In the genomic region with DNA sequence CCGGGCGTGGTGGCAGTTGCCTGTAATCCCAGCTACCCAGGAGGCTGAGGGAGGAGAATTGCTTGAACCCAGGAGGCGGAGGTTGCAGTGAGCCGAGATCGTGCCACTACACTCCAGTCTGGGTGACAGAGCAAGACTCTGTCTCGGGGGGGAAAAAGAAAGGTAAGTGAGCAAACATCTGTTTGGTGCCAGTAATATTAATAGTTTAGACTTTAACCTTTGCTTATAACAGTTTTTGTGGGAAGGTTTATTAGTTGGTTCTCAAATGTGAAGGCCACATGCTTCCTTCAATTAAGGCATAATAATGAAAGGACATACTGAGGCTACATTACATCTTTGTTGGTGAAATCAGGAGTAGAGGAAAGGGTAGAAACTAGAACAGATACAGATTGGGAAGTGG, we compare ENCODE assay signal across 7 cellular contexts. TPM values are rescaled to one million over a fixed set of nuclear protein-coding genes. Genes with fewer than 3 reads are reported as not detected.
DNase-seq lines count a peak whose midpoint lies in the region; ATAC-seq, FAIRE-seq and TF ChIP-seq lines count a peak whose summit lies in the region.
"Not testable (repeated sequence)": the region's sequence is repeated elsewhere in the genome, so short reads cannot be mapped to it uniquely, and the experiment has no call there.

No MANE protein-coding gene starts in this region.

- not testable (repeated sequence) for H3K27ac ChIP-seq in CD8-positive, alpha-beta T cell (ENCODE audit: low read depth, low read length); naive thymus-derived CD4-positive, alpha-beta T cell (ENCODE audit: low read depth, low read length)
- peak overlapping the region; percentile 23 for H3K27ac ChIP-seq in brain microvascular endothelial cell
- H3K27ac ChIP-seq in endothelial cell of umbilical vein (ENCODE audit: insufficient read depth, low read depth, low read length) = peak overlapping the region; percentile 11
- H3K27ac ChIP-seq in small intestine (ENCODE audit: low read depth in 1 of 2, low read length in 1 of 2) = peak overlapping the region; percentile 20 to 44

- H3K9me1 ChIP-seq in endothelial cell of umbilical vein (replicated peaks; ENCODE audit: control insufficient read depth, extremely low read depth, insufficient read depth, low read length) = not testable (repeated sequence)

- 24 to 65% (median 47%) methylated on average over 6 of the region's 6 CpGs for WGBS in small intestine, 3 donors

- H3K27ac Mint-ChIP-seq in CD8-positive, alpha-beta T cell = peak overlapping the region; percentile 55
- peak overlapping the region; percentile 9 to 54 for H3K27ac Mint-ChIP-seq in T-cell
- peak overlapping the region; percentile 76 for H3K27ac Mint-ChIP-seq in activated T-helper 17 cell treated with anti-CD3 and anti-CD28 coated beads, Interleukin-2, amount 50 U/mL, for 72 hours
- peak overlapping the region in 8 of 9 donors; percentile 5 to 81 (median 54) for H3K27ac Mint-ChIP-seq in naive thymus-derived CD4-positive, alpha-beta T cell

- H3K4me2 ChIP-seq in endothelial cell of umbilical vein (ENCODE audit: insufficient read depth, low read length) = peak overlapping the region; percentile 6

- peaks cover 82% of the 10 kb centered on the region for H3K4me1 Mint-ChIP-seq in CD8-positive, alpha-beta T cell (ENCODE audit: low read depth)
- H3K4me1 Mint-ChIP-seq in T-cell = peaks cover 79 to 86% (median 83%) of the 10 kb centered on the region in 3 donors
- peaks cover 42% of the 10 kb centered on the region for H3K4me1 Mint-ChIP-seq in activated T-helper 17 cell treated with anti-CD3 and anti-CD28 coated beads, Interleukin-2, amount 50 U/mL, for 72 hours
- peaks cover 46 to 92% (median 84%) of the 10 kb centered on the region in 7 donors for H3K4me1 Mint-ChIP-seq in naive thymus-derived CD4-positive, alpha-beta T cell

- H3K27me3 Mint-ChIP-seq in CD8-positive, alpha-beta T cell (ENCODE audit: low read depth); T-cell; activated T-helper 17 cell treated with anti-CD3 and anti-CD28 coated beads, Interleukin-2, amount 50 U/mL, for 72 hours; naive thymus-derived CD4-positive, alpha-beta T cell: not testable (repeated sequence)

- FAIRE-seq in endothelial cell of umbilical vein (lab: Jason Lieb, UNC); small intestine (lab: Jason Lieb, UNC): not testable (repeated sequence)

- dilution Hi-C loops in endothelial cell of umbilical vein (cut with MboI; ENCODE audit: extremely low pct_ligation_motif_present, low sequenced_read_pairs) = not testable (repeated sequence)

- in situ Hi-C loops in brain microvascular endothelial cell (cut with HindIII; ENCODE audit: low pct_ligation_motif_present, low sequenced_read_pairs) = not testable (repeated sequence)

- H3K4me1 ChIP-seq in CD8-positive, alpha-beta T cell (ENCODE audit: insufficient read depth, low read length) = peaks cover 45% of the 10 kb centered on the region
- H3K4me1 ChIP-seq in endothelial cell of umbilical vein (ENCODE audit: control insufficient read depth, extremely low read depth, insufficient read depth, low read length) = peaks cover 43% of the 10 kb centered on the region
- peaks cover 33 to 44% of the 10 kb centered on the region in 2 donors for H3K4me1 ChIP-seq in naive thymus-derived CD4-positive, alpha-beta T cell (ENCODE audit: control insufficient read depth in 2 of 2, insufficient read depth in 2 of 2, low read length in 2 of 2)
- H3K4me1 ChIP-seq in small intestine (ENCODE audit: control insufficient read depth in 2 of 2, insufficient read depth in 1 of 2, low read depth in 1 of 2, low read length in 1 of 2) = not testable (repeated sequence)

- H3K9me3 ChIP-seq in CD8-positive, alpha-beta T cell (ENCODE audit: low read length); endothelial cell of umbilical vein (replicated peaks; ENCODE audit: control insufficient read depth, insufficient read depth, low read length); naive thymus-derived CD4-positive, alpha-beta T cell (ENCODE audit: control insufficient read depth in 2 of 3, low read length in 3 of 3); small intestine (ENCODE audit: control insufficient read depth, low read depth): not testable (repeated sequence)

- not testable (repeated sequence) for H2AFZ ChIP-seq in endothelial cell of umbilical vein (ENCODE audit: low read depth, low read length)

- not testable (repeated sequence) for TF ChIP-seq CTCF in CD8-positive, alpha-beta T cell (IDR thresholded peaks at IDR 0.05); brain microvascular endothelial cell (IDR thresholded peaks at IDR 0.05; ENCODE audit: low read depth, low read length, missing control alignments); endothelial cell of umbilical vein (IDR thresholded peaks at IDR 0.05; ENCODE audit: extremely low read depth in 1 of 2, insufficient read depth in 1 of 2, low read depth in 1 of 2, low read length in 2 of 2)

- H3K4me3 Mint-ChIP-seq in CD8-positive, alpha-beta T cell = peak overlapping the region; percentile 46
- peak overlapping the region in 2 of 3 donors; percentile 8 to 18 for H3K4me3 Mint-ChIP-seq in T-cell
- H3K4me3 Mint-ChIP-seq in activated T-helper 17 cell treated with anti-CD3 and anti-CD28 coated beads, Interleukin-2, amount 50 U/mL, for 72 hours = peak overlapping the region; percentile 57
- peak overlapping the region in 5 of 10 donors; percentile 36 to 66 (median 45) for H3K4me3 Mint-ChIP-seq in naive thymus-derived CD4-positive, alpha-beta T cell

- BruUV-seq in endothelial cell of umbilical vein (replicated peaks; lab: Mats Ljungman, UMichigan) = not testable (repeated sequence)

- H3K36me3 Mint-ChIP-seq in CD8-positive, alpha-beta T cell; T-cell: not testable (repeated sequence)
- H3K36me3 Mint-ChIP-seq in activated T-helper 17 cell treated with anti-CD3 and anti-CD28 coated beads, Interleukin-2, amount 50 U/mL, for 72 hours (ENCODE audit: low read depth) = peaks cover 14% of the 10 kb centered on the region
- H3K36me3 Mint-ChIP-seq in naive thymus-derived CD4-positive, alpha-beta T cell = peaks cover 0 to 10% (median 4%) of the 10 kb centered on the region in 5 donors

- H3K79me2 ChIP-seq in endothelial cell of umbilical vein (ENCODE audit: control insufficient read depth, insufficient read depth, low read length) = peaks cover 95% of the 10 kb centered on the region

- not testable (repeated sequence) for H3K4me3 ChIP-seq in CD8-positive, alpha-beta T cell (ENCODE audit: low read depth, low read length); brain microvascular endothelial cell (ENCODE audit: low read depth, low read length); endothelial cell of umbilical vein (replicated peaks in 1 of 3; ENCODE audit: insufficient read depth in 1 of 3, low read depth in 1 of 3, low read length in 3 of 3); naive thymus-derived CD4-positive, alpha-beta T cell (ENCODE audit: low read length); small intestine (ENCODE audit: low read depth in 1 of 2, low read length in 2 of 2)

- TF ChIP-seq POLR2A in endothelial cell of umbilical vein (IDR thresholded peaks at IDR 0.05; ENCODE audit: low read depth, low read length) = not testable (repeated sequence)

- DNase-seq in CD8-positive, alpha-beta T cell; T-cell; brain microvascular endothelial cell; endothelial cell of umbilical vein (ENCODE audit: low read depth, low spot score); naive thymus-derived CD4-positive, alpha-beta T cell: not testable (repeated sequence)
- peak; percentile 64 for DNase-seq in small intestine

- POLR2A ChIA-PET in CD8-positive, alpha-beta T cell (lab: Charles Lee); T-cell (lab: Charles Lee); endothelial cell of umbilical vein (lab: Charles Lee): not testable (repeated sequence)
- POLR2A ChIA-PET in naive thymus-derived CD4-positive, alpha-beta T cell (lab: Charles Lee) = interaction anchor here (1.8 kb wide), 1 partner anchor 37 kb away, joined by 7 read pairs; the partner anchor contains the start of gene WNK1

- not testable (repeated sequence) for H3K9ac ChIP-seq in endothelial cell of umbilical vein (replicated peaks; ENCODE audit: extremely low read depth, insufficient read depth, low read length)

- not testable (repeated sequence) for H3K9me3 Mint-ChIP-seq in CD8-positive, alpha-beta T cell; T-cell; activated T-helper 17 cell treated with anti-CD3 and anti-CD28 coated beads, Interleukin-2, amount 50 U/mL, for 72 hours; naive thymus-derived CD4-positive, alpha-beta T cell

- not testable (repeated sequence) for H3K36me3 ChIP-seq in CD8-positive, alpha-beta T cell (ENCODE audit: insufficient read depth, low read length); brain microvascular endothelial cell (replicated peaks); endothelial cell of umbilical vein (ENCODE audit: control insufficient read depth in 2 of 2, extremely low read depth in 1 of 2, insufficient read depth in 2 of 2, low read length in 2 of 2); naive thymus-derived CD4-positive, alpha-beta T cell (ENCODE audit: control insufficient read depth in 2 of 3, insufficient read depth in 3 of 3, low read length in 3 of 3); small intestine (ENCODE audit: control insufficient read depth in 2 of 2, insufficient read depth in 2 of 2, low read length in 2 of 2)

- CTCF ChIA-PET in CD8-positive, alpha-beta T cell (lab: Charles Lee) = interaction anchor here (1.0 to 2.1 kb wide), 2 partner anchors 25 to 38 kb away, joined by 4 to 5 read pairs; no protein-coding TSS in a partner anchor
- CTCF ChIA-PET in T-cell (lab: Charles Lee) = interaction anchor here in 1 of 2 donors (1.6 kb wide), 1 partner anchor 27 kb away, joined by 3 read pairs; no protein-coding TSS in a partner anchor
- CTCF ChIA-PET in endothelial cell of umbilical vein (lab: Charles Lee) = interaction anchor here (1.6 to 1.9 kb wide), 2 partner anchors 8 to 27 kb away, joined by 3 to 8 read pairs; no protein-coding TSS in a partner anchor
- CTCF ChIA-PET in naive thymus-derived CD4-positive, alpha-beta T cell (lab: Charles Lee) = interaction anchor here (1.4 kb wide), 1 partner anchor 11 kb away, joined by 4 read pairs; no protein-coding TSS in a partner anchor

- not testable (repeated sequence) for H3K27me3 ChIP-seq in CD8-positive, alpha-beta T cell (ENCODE audit: insufficient read depth, low read length); brain microvascular endothelial cell (replicated peaks); endothelial cell of umbilical vein (ENCODE audit: control insufficient read depth in 2 of 2, insufficient read depth in 2 of 2, low read length in 2 of 2); naive thymus-derived CD4-positive, alpha-beta T cell (ENCODE audit: control insufficient read depth in 2 of 2, insufficient read depth in 2 of 2, low read length in 2 of 2); small intestine (ENCODE audit: control insufficient read depth in 2 of 2, insufficient read depth in 2 of 2, low read length in 2 of 2)

- intact Hi-C loops in CD8-positive, alpha-beta T cell (cut with DNase I, micrococcal nuclease); endothelial cell of umbilical vein (cut with micrococcal nuclease): not testable (repeated sequence)
- intact Hi-C loops in naive thymus-derived CD4-positive, alpha-beta T cell (cut with micrococcal nuclease) = loop anchor here in 1 of 2 donors (1.0 kb wide), 1 partner anchor 9 kb away; no protein-coding TSS in a partner anchor

- H4K20me1 ChIP-seq in endothelial cell of umbilical vein (replicated peaks; ENCODE audit: control insufficient read depth, extremely low read depth, insufficient read depth, low read length) = peaks cover 19% of the 10 kb centered on the region

- not testable (repeated sequence) for ATAC-seq in CD8-positive, alpha-beta T cell; T-cell (replicated peaks in 1 of 4); naive thymus-derived CD4-positive, alpha-beta T cell
- peak; percentile 6 for ATAC-seq in activated T-helper 17 cell treated with anti-CD3 and anti-CD28 coated beads, Interleukin-2, amount 50 U/mL, for 72 hours (replicated peaks)

RNA-seq across cellular contexts. Expression of gene WNK1, which starts 36.4 kb away (rescaled TPM):
- total RNA-seq in CD8-positive, alpha-beta T cell = 100 to 1,000 TPM; 142 to 157 TPM
- total RNA-seq in T-cell (100 to 1,000 TPM; 168 to 287 (median 179) TPM), endothelial cell of umbilical vein (104 and 108 TPM in 2 replicates)
- total RNA-seq in activated T-helper 17 cell treated with anti-CD3 and anti-CD28 coated beads, Interleukin-2, amount 50 U/mL, for 72 hours = 100 to 1,000 TPM; 150 to 252 TPM
- polyA plus RNA-seq in endothelial cell of umbilical vein (43.7 and 46.3 TPM in 2 replicates), small intestine (10 to 100 TPM; 12.7 to 26.0 (median 14.3) TPM)
- polyA plus RNA-seq in endothelial cell of umbilical vein (2011; cell fraction: cytosol; rRNA removed) = 45.3 and 50.4 TPM in 2 replicates
- polyA plus RNA-seq in endothelial cell of umbilical vein (2011; cell fraction: nucleus; rRNA removed) = 96.2 and 115 TPM in 2 replicates
- polyA plus RNA-seq in endothelial cell of umbilical vein (2012) = 75.2 and 89.1 TPM in 2 replicates
- 243 and 259 TPM in 2 replicates for polyA minus RNA-seq in endothelial cell of umbilical vein
- polyA minus RNA-seq in endothelial cell of umbilical vein (2011; cell fraction: cytosol; rRNA and poly(A)+ RNA removed) = 201 TPM
- polyA minus RNA-seq in endothelial cell of umbilical vein (2011; cell fraction: nucleus; rRNA and poly(A)+ RNA removed) = 287 and 385 TPM in 2 replicates
- 100 to 1,000 TPM; 147 to 200 (median 169) TPM for total RNA-seq in naive thymus-derived CD4-positive, alpha-beta T cell
- polyA plus RNA-seq in naive thymus-derived CD4-positive, alpha-beta T cell = 10 to 100 TPM; 22.9 to 44.0 TPM
